ENCODE assay signal across 13 cellular contexts in genomic region chr22:39534092-39534506, GRCh38. TPM values are rescaled to one million over a fixed set of nuclear protein-coding genes. Genes with fewer than 3 reads are reported as not detected.
A peak's percentile ranks its signal among the peaks of the same experiment; 100 is the strongest.
DNase-seq lines count a peak whose midpoint lies in the region; ATAC-seq, FAIRE-seq and TF ChIP-seq lines count a peak whose summit lies in the region.
"Had no signal": no experiment of that assay in that cellular context is flagged by ENCODE, and none has a peak within 500 bp of the region (broad histone marks: within the 10 kb centered on the region; RNA-seq: fewer than 3 reads in every experiment).

No MANE protein-coding gene starts in this region.

- no peak for TF ChIP-seq RAD21 in A549 (conservative IDR thresholded peaks at IDR 0.05 in 1 of 2, IDR thresholded peaks at IDR 0.05 in 1 of 2)

- peaks cover 22% of the 10 kb centered on the region for H3K36me3 Mint-ChIP-seq in GM23338 (ENCODE audit: low read depth)
- peaks cover 26% of the 10 kb centered on the region for H3K36me3 Mint-ChIP-seq in activated CD8-positive, alpha-beta T cell treated with anti-CD3 and anti-CD28 coated beads for 36 hours (ENCODE audit: low read depth)
- peaks cover 35% of the 10 kb centered on the region for H3K36me3 Mint-ChIP-seq in activated T-helper 2 cell treated with anti-CD3 and anti-CD28 coated beads, Interferon-gamma antibody, Interleukin-2, Interleukin-4, amounts not matched to agents 10 μg/mL and 5 μg/mL and 100 μg/mL, durations not matched to agents 14 hours and 24 hours and 36 hours (ENCODE audit: low read depth)

- ATAC-seq in A549 (no peak), GM23338 (no peak; the same call in 2 of the 3 replicates), GM19397 (IDR thresholded peaks at IDR 0.05; ENCODE audit: unreplicated experiment) (no peak), aorta (ENCODE audit: low FRiP score) (no peak)
- no peak for ATAC-seq in activated CD8-positive, alpha-beta T cell treated with anti-CD3 and anti-CD28 coated beads for 36 hours

- peak overlapping the region; percentile 47; the same call in 2 of the 3 replicates for H3K4me3 Mint-ChIP-seq in GM23338
- H3K4me3 Mint-ChIP-seq in activated CD8-positive, alpha-beta T cell treated with anti-CD3 and anti-CD28 coated beads for 36 hours: no peak overlapping the region
- no peak overlapping the region for H3K4me3 Mint-ChIP-seq in activated T-helper 2 cell treated with anti-CD3 and anti-CD28 coated beads, Interferon-gamma antibody, Interleukin-2, Interleukin-4, amounts not matched to agents 10 μg/mL and 5 μg/mL and 100 μg/mL, durations not matched to agents 14 hours and 24 hours and 36 hours (ENCODE audit: low read depth)

- H3K27me3 ChIP-seq in GM23338 (ENCODE audit: insufficient read depth) (no peaks in the 10 kb centered on the region), layer of hippocampus (ENCODE audit: control insufficient read depth, insufficient read depth, low read length) (no peaks in the 10 kb centered on the region), aorta (ENCODE audit: control insufficient read depth in 1 of 2, insufficient read depth in 2 of 2, low read length in 1 of 2) (no peaks in the 10 kb centered on the region)
- H3K27me3 ChIP-seq: ascending aorta, vagina had no signal

- CTCF ChIA-PET in A549 (lab: Yijun Ruan, JAX): interaction anchor here (0.6 to 37.2 kb wide), 37 partner anchors 10 to 814 kb away, joined by 3 to 899 read pairs (median 4); partner anchors contain the start of gene ATF4
- CTCF ChIA-PET in activated CD8-positive, alpha-beta T cell treated with anti-CD3 and anti-CD28 coated beads for 36 hours (lab: Charles Lee): interaction anchor here (0.7 to 6.3 kb wide), 53 partner anchors 11 to 814 kb away, joined by 3 to 94 read pairs (median 4); partner anchors contain the start of gene MIEF1

- TF ChIP-seq CTCF in A549 (IDR thresholded peaks at IDR 0.05) (no peak), GM23338 (conservative IDR thresholded peaks at IDR 0.05; ENCODE audit: low read depth in 2 of 2) (peak; percentile 21 to 42; a peak in 3 of 4 replicates)
- TF ChIP-seq CTCF in activated CD8-positive, alpha-beta T cell treated with anti-CD3 and anti-CD28 coated beads for 36 hours (IDR thresholded peaks at IDR 0.05): no peak

- H3F3A ChIP-seq in GM23338 (replicated peaks; ENCODE audit: low read depth): peaks cover 32% of the 10 kb centered on the region

- no peaks in the 10 kb centered on the region for H3K9me3 Mint-ChIP-seq in GM23338
- H3K9me3 Mint-ChIP-seq in activated CD8-positive, alpha-beta T cell treated with anti-CD3 and anti-CD28 coated beads for 36 hours: no peaks in the 10 kb centered on the region
- no peaks in the 10 kb centered on the region for H3K9me3 Mint-ChIP-seq in activated T-helper 2 cell treated with anti-CD3 and anti-CD28 coated beads, Interferon-gamma antibody, Interleukin-2, Interleukin-4, amounts not matched to agents 10 μg/mL and 5 μg/mL and 100 μg/mL, durations not matched to agents 14 hours and 24 hours and 36 hours

- H3K4me2 ChIP-seq in A549 (peak overlapping the region; percentile 80; the same call in 1 of the 3 replicates), GM23338 (peak overlapping the region; percentile 87)

- no peak overlapping the region for H3K4me3 ChIP-seq in A549
- H3K4me3 ChIP-seq in GM23338: peak overlapping the region; percentile 53
- no peak overlapping the region for H3K4me3 ChIP-seq in aorta (ENCODE audit: low read length in 2 of 2)

- TF ChIP-seq POLR2A in A549 (IDR thresholded peaks at IDR 0.05; ENCODE audit: low read length): no peak

- H3K4me1 ChIP-seq in A549 (peaks cover 25% of the 10 kb centered on the region), GM23338 (ENCODE audit: insufficient read depth) (peaks cover 47% of the 10 kb centered on the region), aorta (ENCODE audit: control insufficient read depth in 1 of 2, insufficient read depth in 2 of 2, low read length in 2 of 2) (no peaks in the 10 kb centered on the region)

- peaks cover 39% of the 10 kb centered on the region for H3K27me3 Mint-ChIP-seq in GM23338 (ENCODE audit: insufficient read depth, low read depth, poor library complexity)
- H3K27me3 Mint-ChIP-seq in activated CD8-positive, alpha-beta T cell treated with anti-CD3 and anti-CD28 coated beads for 36 hours: no peaks in the 10 kb centered on the region
- no peaks in the 10 kb centered on the region for H3K27me3 Mint-ChIP-seq in activated T-helper 2 cell treated with anti-CD3 and anti-CD28 coated beads, Interferon-gamma antibody, Interleukin-2, Interleukin-4, amounts not matched to agents 10 μg/mL and 5 μg/mL and 100 μg/mL, durations not matched to agents 14 hours and 24 hours and 36 hours (ENCODE audit: low read depth)
- H3K27me3 Mint-ChIP-seq: progenitor cell of endocrine pancreas had no signal

- no peak for FAIRE-seq in A549 (lab: Jason Lieb, UNC)

- DNase-seq in A549 (ENCODE audit: low read depth in 1 of 2, low spot score in 1 of 2) (no peak), GM23338 (ENCODE audit: low spot score) (peak; percentile 43), OCI-M2 (lab: John Stamatoyannopoulos, UW; ENCODE audit: unreplicated experiment) (no peak), aorta (no peak)
- DNase-seq in activated CD8-positive, alpha-beta T cell treated with anti-CD3 and anti-CD28 coated beads for 36 hours: peak; percentile 11
- no peak for DNase-seq in activated T-helper 2 cell treated with anti-CD3 and anti-CD28 coated beads, Interferon-gamma antibody, Interleukin-2, Interleukin-4, amounts not matched to agents 10 μg/mL and 5 μg/mL and 100 μg/mL, durations not matched to agents 14 hours and 24 hours and 36 hours (ENCODE audit: low spot score)

- H4K20me1 ChIP-seq in GM23338 (replicated peaks; ENCODE audit: insufficient read depth): peaks cover 20% of the 10 kb centered on the region

- H3K27ac ChIP-seq in A549 (peak overlapping the region; percentile 65 to 80; a peak in 5 of 6 replicates), GM23338 (ENCODE audit: low read depth) (peak overlapping the region; percentile 74), layer of hippocampus (ENCODE audit: low read depth, low read length) (peak overlapping the region; percentile 32), aorta (ENCODE audit: low read depth in 1 of 2, low read length in 2 of 2) (no peak overlapping the region)
- H3K27ac ChIP-seq: ascending aorta, vagina had no signal

- H3K9me2 ChIP-seq in GM23338 (ENCODE audit: insufficient read depth): no peaks in the 10 kb centered on the region

- intact Hi-C loops in activated CD8-positive, alpha-beta T cell treated with anti-CD3 and anti-CD28 coated beads for 36 hours (cut with micrococcal nuclease): loop anchor here (5.0 kb wide), 2 partner anchors 37 to 378 kb away; no protein-coding TSS in a partner anchor
- intact Hi-C loops in aorta (cut with DNase I): loop anchor here (2.0 to 10.0 kb wide), 8 partner anchors 137 to 1972 kb away; partner anchors contain the start of genes ADSL (in 2 of the 2), CDC42EP1 (in 1 of the 2), MRTFA (in 1 of the 2) and TAB1 (in 1 of the 2)
- intact Hi-C loops in activated T-helper 2 cell treated with anti-CD3 and anti-CD28 coated beads, Interferon-gamma antibody, Interleukin-2, Interleukin-4, amounts not matched to agents 10 μg/mL and 5 μg/mL and 100 μg/mL, durations not matched to agents 14 hours and 24 hours and 36 hours (cut with micrococcal nuclease): loop anchor here (5.0 kb wide), 3 partner anchors 398 to 1418 kb away; partner anchors contain the start of genes RBX1 and TNRC6B

- WGBS in A549 (ENCODE audit: missing lambda C conversion rate): 86% methylated on average over 12 of the region's 12 CpGs
- 86% methylated on average over 12 of the region's 12 CpGs for WGBS in aorta, 2 donors

- no peak overlapping the region; the same call in 1 of the 2 replicates for H3K27ac Mint-ChIP-seq in GM23338
- H3K27ac Mint-ChIP-seq in activated CD8-positive, alpha-beta T cell treated with anti-CD3 and anti-CD28 coated beads for 36 hours: no peak overlapping the region
- H3K27ac Mint-ChIP-seq in activated T-helper 2 cell treated with anti-CD3 and anti-CD28 coated beads, Interferon-gamma antibody, Interleukin-2, Interleukin-4, amounts not matched to agents 10 μg/mL and 5 μg/mL and 100 μg/mL, durations not matched to agents 14 hours and 24 hours and 36 hours: no peak overlapping the region
- H3K27ac Mint-ChIP-seq: progenitor cell of endocrine pancreas had no signal

- TF ChIP-seq EP300 in A549 (IDR thresholded peaks at IDR 0.05): no peak

- POLR2A ChIA-PET in A549 (lab: Yijun Ruan, JAX): interaction anchor here (0.8 to 1.3 kb wide), 2 partner anchors 503 to 510 kb away, joined by 3 to 8 read pairs; no protein-coding TSS in a partner anchor
- POLR2A ChIA-PET in activated CD8-positive, alpha-beta T cell treated with anti-CD3 and anti-CD28 coated beads for 36 hours (lab: Charles Lee): interaction anchor here (0.9 to 2.0 kb wide), 7 partner anchors 11 to 510 kb away, joined by 3 to 12 read pairs (median 4); partner anchors contain the start of genes ATF4 and RPL3

- peak overlapping the region; percentile 90 for H2AFZ ChIP-seq in GM23338

- H3K79me2 ChIP-seq in GM23338 (replicated peaks; ENCODE audit: insufficient read depth): peaks cover 21% of the 10 kb centered on the region

- H3K9me3 ChIP-seq in A549 (no peaks in the 10 kb centered on the region), aorta (ENCODE audit: control insufficient read depth, low read length) (no peaks in the 10 kb centered on the region)
- H3K9me3 ChIP-seq: ascending aorta, vagina had no signal

- H3K36me3 ChIP-seq in GM23338 (ENCODE audit: insufficient read depth) (peaks cover 5% of the 10 kb centered on the region; the same call in 1 of the 2 replicates), aorta (ENCODE audit: control insufficient read depth in 1 of 2, insufficient read depth in 2 of 2, low read length in 1 of 2) (no peaks in the 10 kb centered on the region)

- peaks cover 65% of the 10 kb centered on the region for H3K4me1 Mint-ChIP-seq in GM23338
- H3K4me1 Mint-ChIP-seq in activated CD8-positive, alpha-beta T cell treated with anti-CD3 and anti-CD28 coated beads for 36 hours (ENCODE audit: low read depth): peaks cover 34% of the 10 kb centered on the region
- peaks cover 36% of the 10 kb centered on the region for H3K4me1 Mint-ChIP-seq in activated T-helper 2 cell treated with anti-CD3 and anti-CD28 coated beads, Interferon-gamma antibody, Interleukin-2, Interleukin-4, amounts not matched to agents 10 μg/mL and 5 μg/mL and 100 μg/mL, durations not matched to agents 14 hours and 24 hours and 36 hours (ENCODE audit: low read depth)

RNA-seq across cellular contexts. Expression of gene RPS19BP1, which starts 1.6 kb away (rescaled TPM):
- polyA plus RNA-seq in A549 (2011; rRNA removed) (47.9 and 51.1 TPM in 2 replicates), A549 (2017; fragmentation: RNase III; extraction: RNeasy Plus Mini Kit Qiagen cat#74134 plus additional on column Dnase treatment) (71.8 to 74.0 TPM (median 72.0 TPM) in 3 replicates), GM23338 (2016; fragmentation: Nextera tagmentation; extraction: Ambion mirVana) (215 and 216 TPM in 2 replicates), aorta (100 to 1,000 TPM; 159 to 160 TPM)
- polyA plus RNA-seq in A549 (2012; cell fraction: cytosol; rRNA removed): 148 and 162 TPM in 2 replicates
- polyA plus RNA-seq in A549 (2012; cell fraction: nucleus; rRNA removed): 77.0 and 84.9 TPM in 2 replicates
- polyA minus RNA-seq in A549 (2011; rRNA and poly(A)+ RNA removed): 8.1 and 8.3 TPM in 2 replicates
- total RNA-seq in GM23338 (2014; rRNA removed; shearing (Covaris generic)): 153 and 169 TPM in 2 replicates
- 10 to 100 TPM; 68.5 to 71.7 TPM for total RNA-seq in activated CD8-positive, alpha-beta T cell treated with anti-CD3 and anti-CD28 coated beads for 36 hours
- 10 to 100 TPM; 50.4 to 51.8 TPM for total RNA-seq in aorta
- 76.9 and 78.4 TPM in 2 replicates for total RNA-seq in activated T-helper 2 cell treated with anti-CD3 and anti-CD28 coated beads, Interferon-gamma antibody, Interleukin-2, Interleukin-4, amounts not matched to agents 10 μg/mL and 5 μg/mL and 100 μg/mL, durations not matched to agents 14 hours and 24 hours and 36 hours

RNA-seq across cellular contexts. Expression of gene ATF4, which starts 13.7 kb away (rescaled TPM):
- polyA plus RNA-seq in A549 (2011; rRNA removed): 557 and 593 TPM in 2 replicates
- polyA plus RNA-seq in A549 (2012; cell fraction: cytosol; rRNA removed): 431 and 472 TPM in 2 replicates
- 207 and 345 TPM in 2 replicates for polyA plus RNA-seq in A549 (2012; cell fraction: nucleus; rRNA removed)
- polyA plus RNA-seq in A549 (2017; fragmentation: RNase III; extraction: RNeasy Plus Mini Kit Qiagen cat#74134 plus additional on column Dnase treatment): 242 to 249 TPM (median 242 TPM) in 3 replicates
- polyA minus RNA-seq in A549 (2011; rRNA and poly(A)+ RNA removed): 170 and 220 TPM in 2 replicates
- total RNA-seq in GM23338 (2014; rRNA removed; shearing (Covaris generic)): 366 and 446 TPM in 2 replicates
- polyA plus RNA-seq in GM23338 (2016; fragmentation: Nextera tagmentation; extraction: Ambion mirVana): 553 and 628 TPM in 2 replicates
- 100 to 1,000 TPM; 518 to 536 TPM for total RNA-seq in activated CD8-positive, alpha-beta T cell treated with anti-CD3 and anti-CD28 coated beads for 36 hours
- 100 to 1,000 TPM; 305 to 381 TPM for total RNA-seq in aorta
- polyA plus RNA-seq in aorta: 100 to 1,000 TPM; 515 to 759 TPM
- total RNA-seq in activated T-helper 2 cell treated with anti-CD3 and anti-CD28 coated beads, Interferon-gamma antibody, Interleukin-2, Interleukin-4, amounts not matched to agents 10 μg/mL and 5 μg/mL and 100 μg/mL, durations not matched to agents 14 hours and 24 hours and 36 hours: 339 and 348 TPM in 2 replicates

RNA-seq across cellular contexts. Expression of gene MIEF1, which starts 32.0 kb away (rescaled TPM):
- polyA plus RNA-seq in A549 (2011; rRNA removed) (19.8 and 20.5 TPM in 2 replicates), A549 (2017; fragmentation: RNase III; extraction: RNeasy Plus Mini Kit Qiagen cat#74134 plus additional on column Dnase treatment) (18.8 to 19.9 TPM (median 19.3 TPM) in 3 replicates), GM23338 (2016; fragmentation: Nextera tagmentation; extraction: Ambion mirVana) (12.2 and 13.2 TPM in 2 replicates), aorta (1 to 10 TPM; 8.0 to 8.3 TPM)
- polyA plus RNA-seq in A549 (2012; cell fraction: cytosol; rRNA removed): 13.3 and 16.3 TPM in 2 replicates
- 14.2 and 14.7 TPM in 2 replicates for polyA plus RNA-seq in A549 (2012; cell fraction: nucleus; rRNA removed)
- 26.4 TPM in 2 replicates for polyA minus RNA-seq in A549 (2011; rRNA and poly(A)+ RNA removed)
- total RNA-seq in GM23338 (2014; rRNA removed; shearing (Covaris generic)): 30.0 and 40.1 TPM in 2 replicates
- total RNA-seq in activated CD8-positive, alpha-beta T cell treated with anti-CD3 and anti-CD28 coated beads for 36 hours: 10 to 100 TPM; 48.2 to 51.1 TPM
- 10 to 100 TPM; 15.5 to 20.1 TPM for total RNA-seq in aorta
- total RNA-seq in activated T-helper 2 cell treated with anti-CD3 and anti-CD28 coated beads, Interferon-gamma antibody, Interleukin-2, Interleukin-4, amounts not matched to agents 10 μg/mL and 5 μg/mL and 100 μg/mL, durations not matched to agents 14 hours and 24 hours and 36 hours: 46.9 and 47.5 TPM in 2 replicates

RNA-seq across cellular contexts. Expression of gene CACNA1I, which starts 36.5 kb away (rescaled TPM):
- polyA plus RNA-seq in A549 (2011; rRNA removed) (0.03 and 0.07 TPM in 2 replicates), A549 (2017; fragmentation: RNase III; extraction: RNeasy Plus Mini Kit Qiagen cat#74134 plus additional on column Dnase treatment) (0.12 to 0.17 TPM (median 0.13 TPM) in 3 replicates), GM23338 (2016; fragmentation: Nextera tagmentation; extraction: Ambion mirVana) (0.42 and 0.47 TPM in 2 replicates), aorta (not detected)
- polyA plus RNA-seq in A549 (2012; cell fraction: cytosol; rRNA removed): 0.01 and 0.04 TPM in 2 replicates
- polyA plus RNA-seq in A549 (2012; cell fraction: nucleus; rRNA removed): 0.11 and 0.16 TPM in 2 replicates
- polyA minus RNA-seq in A549 (2011; rRNA and poly(A)+ RNA removed): under 0.01 and 0.17 TPM in 2 replicates
- 1.7 and 2.4 TPM in 2 replicates for total RNA-seq in GM23338 (2014; rRNA removed; shearing (Covaris generic))
- total RNA-seq in activated CD8-positive, alpha-beta T cell treated with anti-CD3 and anti-CD28 coated beads for 36 hours: under 1 TPM; 0.07 to 0.09 TPM
- under 1 TPM; 0.16 to 0.33 TPM for total RNA-seq in aorta
- total RNA-seq in activated T-helper 2 cell treated with anti-CD3 and anti-CD28 coated beads, Interferon-gamma antibody, Interleukin-2, Interleukin-4, amounts not matched to agents 10 μg/mL and 5 μg/mL and 100 μg/mL, durations not matched to agents 14 hours and 24 hours and 36 hours: 0.09 TPM in 2 replicates
- total RNA-seq: ascending aorta, kidney epithelial cell, RPMI7951 had no signal

Comparison
In these comparisons a context has a peak if more than half of its experiments do, and no peak if none do; other contexts are left out.
1. DNase-seq: peak in GM23338 (single experiment) and activated CD8-positive, alpha-beta T cell treated with anti-CD3 and anti-CD28 coated beads for 36 hours (single experiment); none in A549 (0 of 2), OCI-M2 (single experiment), aorta (0 of 2) and activated T-helper 2 cell treated with anti-CD3 and anti-CD28 coated beads, Interferon-gamma antibody, Interleukin-2, Interleukin-4, amounts not matched to agents 10 μg/mL and 5 μg/mL and 100 μg/mL, durations not matched to agents 14 hours and 24 hours and 36 hours (single experiment).
2. H3K27ac ChIP-seq: peak in A549 (2 of 2), GM23338 (single experiment) and layer of hippocampus (single experiment); none in aorta (0 of 2).
3. CTCF ChIP-seq: peak in GM23338 (2 of 2); none in A549 (single experiment) and activated CD8-positive, alpha-beta T cell treated with anti-CD3 and anti-CD28 coated beads for 36 hours (single experiment).